Comparison of ENCODE assay signal across 11 cellular contexts in genomic region chr13:80141114-80141849, GRCh38.
DNase-seq lines count a peak whose midpoint lies in the region; ATAC-seq and TF ChIP-seq lines count a peak whose summit lies in the region.
"Had no signal": no experiment of that assay in that cellular context is flagged by ENCODE, and none has a peak within 500 bp of the region (broad histone marks: within the 10 kb centered on the region; RNA-seq: fewer than 3 reads in every experiment).

No MANE protein-coding gene starts in this region.

- no peaks in the 10 kb centered on the region for H3K27me3 Mint-ChIP-seq in effector memory CD8-positive, alpha-beta T cell
- H3K27me3 Mint-ChIP-seq: activated naive CD8-positive, alpha-beta T cell had no signal

- ATAC-seq in effector memory CD8-positive, alpha-beta T cell (replicated peaks), result no peak
- ATAC-seq in HG02763 (IDR thresholded peaks at IDR 0.05; ENCODE audit: unreplicated experiment), result no peak

- H3K27me3 ChIP-seq in AG04450 (ENCODE audit: control insufficient read depth, insufficient read depth, low read length) (no peaks in the 10 kb centered on the region), adipocyte (replicated peaks; ENCODE audit: control insufficient read depth, insufficient read depth, low read length) (no peaks in the 10 kb centered on the region)

- TF ChIP-seq CTCF in AG04450 (IDR thresholded peaks at IDR 0.05; ENCODE audit: low read depth, low read length), result no peak

- H3K4me1 ChIP-seq in adipocyte (ENCODE audit: control insufficient read depth, insufficient read depth, low read length), result peaks cover 33% of the 10 kb centered on the region

- H3K4me3 ChIP-seq in AG04450 (ENCODE audit: low read depth, low read length) (no peak overlapping the region), adipocyte (ENCODE audit: low read length) (peak overlapping the region; percentile 64)

- H3K27ac ChIP-seq in AG04450 (ENCODE audit: low read depth, low read length), result peak overlapping the region; percentile 23
- H3K27ac ChIP-seq: VCaP had no signal

- H3K9me3 Mint-ChIP-seq in effector memory CD8-positive, alpha-beta T cell, result no peaks in the 10 kb centered on the region

- CTCF ChIA-PET in AG04450 (lab: Charles Lee), result interaction anchor here (1.1 kb wide), 1 partner anchor 17 kb away, joined by 3 read pairs; no protein-coding TSS in a partner anchor

- H3K27ac Mint-ChIP-seq in effector memory CD8-positive, alpha-beta T cell, result no peak overlapping the region
- H3K27ac Mint-ChIP-seq: activated naive CD8-positive, alpha-beta T cell had no signal

- H3K4me1 Mint-ChIP-seq in effector memory CD8-positive, alpha-beta T cell (ENCODE audit: low read depth in 2 of 2), result no peaks in the 10 kb centered on the region

- no peaks in the 10 kb centered on the region for H3K9me3 ChIP-seq in AG04450 (ENCODE audit: control insufficient read depth, insufficient read depth, low read length)
- H3K9me3 ChIP-seq in adipocyte (ENCODE audit: control insufficient read depth, low read length), result no peaks in the 10 kb centered on the region

- peak; percentile 44 for DNase-seq in AG04450 (ENCODE audit: low read depth, low spot score)
- peak; percentile 89 for DNase-seq in adipocyte (ENCODE audit: low read depth)
- peak; percentile 60 for DNase-seq in globus pallidus (ENCODE audit: low spot score)
- peak; percentile 42 for DNase-seq in non-pigmented ciliary epithelial cell (ENCODE audit: low read depth)
- no peak for DNase-seq in effector memory CD8-positive, alpha-beta T cell
- no peak for DNase-seq in GDM1 (lab: John Stamatoyannopoulos, UW)
- no peak for DNase-seq in NCI-H510A treated with DMSO at 0.1 percent for 48 hours (lab: John Stamatoyannopoulos, UW)
- DNase-seq: AML-193 had no signal

- no peaks in the 10 kb centered on the region for H3K36me3 ChIP-seq in adipocyte (ENCODE audit: control insufficient read depth, insufficient read depth, low read length, severe bottlenecking)

- POLR2A ChIA-PET in AG04450 (lab: Yijun Ruan, JAX), result interaction anchor here (0.7 kb wide), 1 partner anchor 81 kb away, joined by 7 read pairs; no protein-coding TSS in a partner anchor

- no peaks in the 10 kb centered on the region for H3K36me3 Mint-ChIP-seq in effector memory CD8-positive, alpha-beta T cell (ENCODE audit: insufficient read depth)
- H3K36me3 Mint-ChIP-seq: activated naive CD8-positive, alpha-beta T cell had no signal

- no peak overlapping the region for H3K4me3 Mint-ChIP-seq in effector memory CD8-positive, alpha-beta T cell
- H3K4me3 Mint-ChIP-seq: activated naive CD8-positive, alpha-beta T cell had no signal

- H3K9ac ChIP-seq in adipocyte (ENCODE audit: low read length), result peak overlapping the region; percentile 74

Comparison
In these comparisons a context has a peak if more than half of its experiments do, and no peak if none do; other contexts are left out.
1. DNase-seq: peak in AG04450 (single experiment), adipocyte (single experiment), globus pallidus (single experiment) and non-pigmented ciliary epithelial cell (single experiment); none in effector memory CD8-positive, alpha-beta T cell (0 of 3), GDM1 (single experiment) and NCI-H510A treated with DMSO at 0.1 percent for 48 hours (single experiment).